ENCODE assay signal across 26 cellular contexts in genomic region chr2:71898375-71898774, GRCh38.
"Had no signal": no experiment of that assay in that cellular context is flagged by ENCODE, and none has a peak within 500 bp of the region (broad histone marks: within the 10 kb centered on the region; RNA-seq: fewer than 3 reads in every experiment).

No MANE protein-coding gene starts in this region.

- H3K27me3 ChIP-seq: colonic mucosa, ovary, right lobe of liver, thyroid gland, vagina had no signal

- H3K4me1 Mint-ChIP-seq: naive thymus-derived CD4-positive, alpha-beta T cell; neural progenitor cell; stimulated activated effector memory CD8-positive, alpha-beta T cell treated with anti-CD3 and anti-CD28 coated beads, Interleukin-12 subunit alpha, Interleukin-12 subunit beta, amount 100 ng/mL, for 72 hours had no signal

- DNase-seq: colonic mucosa; effector memory CD4-positive, alpha-beta T cell; erythroblast; left cardiac atrium; left lung; mesenchymal stem cell; mucosa of descending colon; naive thymus-derived CD4-positive, alpha-beta T cell; nucleus accumbens; ovary; retina; right lobe of liver; small intestine; stimulated activated CD4-positive, alpha-beta T cell treated with anti-CD3 and anti-CD28 coated beads, Interleukin-12 subunit alpha, Interleukin-12 subunit beta, amount 100 ng/mL, for 4 hours; stimulated activated CD4-positive, alpha-beta T cell treated with anti-CD3 and anti-CD28 coated beads, Interleukin-1b, Interleukin-23, amount 100 ng/mL, for 48 hours; stimulated activated CD4-positive, alpha-beta T cell treated with anti-CD3 and anti-CD28 coated beads, Interleukin-4, amount 100 ng/mL, for 1 hour; stimulated activated naive CD4-positive, alpha-beta T cell treated with Interleukin-2 at 50 U/mL for 16 hours; stomach; thyroid gland; trophoblast cell had no signal

- H3K9me3 ChIP-seq: colonic mucosa, left lung, mucosa of descending colon, ovary, right lobe of liver, stomach, thyroid gland, vagina had no signal

- H3K4me1 ChIP-seq: colonic mucosa, left lung, neural progenitor cell, right lobe of liver, stomach, thyroid gland, vagina had no signal

- H3K36me3 ChIP-seq: colonic mucosa, left lung, neural progenitor cell, ovary, right lobe of liver, stomach, thyroid gland, vagina had no signal

- ATAC-seq: left cardiac atrium; left lung; mucosa of descending colon; naive thymus-derived CD4-positive, alpha-beta T cell; right lobe of liver; stimulated activated effector memory CD8-positive, alpha-beta T cell treated with anti-CD3 and anti-CD28 coated beads, Interleukin-12 subunit alpha, Interleukin-12 subunit beta, amount 100 ng/mL, for 72 hours had no signal

- H3K4me3 ChIP-seq: colonic mucosa, left lung, mucosa of descending colon, neural progenitor cell, ovary, right lobe of liver, stomach, thyroid gland, vagina had no signal

- H3K27ac Mint-ChIP-seq: dendritic cell treated with granulocyte-macrophage colony-stimulating factor and Interleukin-4, amounts not matched to agents 40 ng/mL and 50 ng/mL, for 4 days; mesothelial cell of epicardium; nephron; neural progenitor cell; stimulated activated effector memory CD8-positive, alpha-beta T cell treated with anti-CD3 and anti-CD28 coated beads, Interleukin-12 subunit alpha, Interleukin-12 subunit beta, amount 100 ng/mL, for 72 hours had no signal

- H3K9me3 Mint-ChIP-seq: dendritic cell treated with granulocyte-macrophage colony-stimulating factor and Interleukin-4, amounts not matched to agents 40 ng/mL and 50 ng/mL, for 4 days; mesothelial cell of epicardium; nephron; neural progenitor cell had no signal

- H3K36me3 Mint-ChIP-seq: mesothelial cell of epicardium; naive thymus-derived CD4-positive, alpha-beta T cell; neural progenitor cell; stimulated activated effector memory CD8-positive, alpha-beta T cell treated with anti-CD3 and anti-CD28 coated beads, Interleukin-12 subunit alpha, Interleukin-12 subunit beta, amount 100 ng/mL, for 72 hours had no signal

- H3K27ac ChIP-seq: colonic mucosa, left lung, neural progenitor cell, ovary, right lobe of liver, stomach, thyroid gland, vagina had no signal

- H3K4me3 Mint-ChIP-seq: dendritic cell treated with granulocyte-macrophage colony-stimulating factor and Interleukin-4, amounts not matched to agents 40 ng/mL and 50 ng/mL, for 4 days; mesothelial cell of epicardium; naive thymus-derived CD4-positive, alpha-beta T cell; nephron; neural progenitor cell; stimulated activated effector memory CD8-positive, alpha-beta T cell treated with anti-CD3 and anti-CD28 coated beads, Interleukin-12 subunit alpha, Interleukin-12 subunit beta, amount 100 ng/mL, for 72 hours had no signal
